Comparison of ENCODE assay signal across 7 cellular contexts in genomic region chr5:147617711-147618110, GRCh38.
"Had no signal": no experiment of that assay in that cellular context is flagged by ENCODE, and none has a peak within 500 bp of the region (broad histone marks: within the 10 kb centered on the region; RNA-seq: fewer than 3 reads in every experiment).

No MANE protein-coding gene starts in this region.

- H3K4me3 Mint-ChIP-seq: IgD-negative memory B cell had no signal

- H3K4me3 ChIP-seq: GM23248, HAP-1 had no signal

- H3K4me1 Mint-ChIP-seq: IgD-negative memory B cell had no signal

- H3K27ac Mint-ChIP-seq: IgD-negative memory B cell had no signal

- H3K9me3 Mint-ChIP-seq: IgD-negative memory B cell had no signal

- H3K4me1 ChIP-seq: HAP-1 had no signal

- H3K27ac ChIP-seq: GM23248 had no signal

- H3K36me3 Mint-ChIP-seq: IgD-negative memory B cell had no signal

- H3K27me3 Mint-ChIP-seq: IgD-negative memory B cell had no signal

- H2AFZ ChIP-seq: GM23248 had no signal

- H3K9me3 ChIP-seq: HAP-1 had no signal

- DNase-seq: GM23248, GOT3, H7, KBM-7 had no signal

- H3K36me3 ChIP-seq: HAP-1 had no signal

- FAIRE-seq: HTR-8/SVneo had no signal

- H3K9ac ChIP-seq: GM23248 had no signal
